ENCODE assay signal across 19 cellular contexts in genomic region chr17:51598824-51599223, GRCh38.
"Had no signal": no experiment of that assay in that cellular context is flagged by ENCODE, and none has a peak within 500 bp of the region (broad histone marks: within the 10 kb centered on the region; RNA-seq: fewer than 3 reads in every experiment).

No MANE protein-coding gene starts in this region.

- H3K4me1 ChIP-seq: colonic mucosa, foreskin keratinocyte, right atrium auricular region, stomach, transverse colon had no signal

- H3K4me2 ChIP-seq: hepatocyte had no signal

- H3K27ac ChIP-seq: colonic mucosa, foreskin keratinocyte, hepatocyte, ovary, right atrium auricular region, stomach, thoracic aorta, transverse colon had no signal

- H3K79me2 ChIP-seq: hepatocyte had no signal

- H3K27me3 ChIP-seq: colonic mucosa, foreskin keratinocyte, hepatocyte, ovary, right atrium auricular region, stomach, transverse colon had no signal

- H3K9me3 Mint-ChIP-seq: naive thymus-derived CD8-positive, alpha-beta T cell; neural crest cell had no signal

- H3K4me3 Mint-ChIP-seq: naive thymus-derived CD8-positive, alpha-beta T cell; neural crest cell had no signal

- H3K9me3 ChIP-seq: colonic mucosa, mucosa of descending colon, ovary, right atrium auricular region, stomach, thoracic aorta, transverse colon had no signal

- H3K4me3 ChIP-seq: colonic mucosa, hepatocyte, mucosa of descending colon, ovary, right atrium auricular region, stomach, thoracic aorta, transverse colon had no signal

- H3K36me3 Mint-ChIP-seq: naive thymus-derived CD8-positive, alpha-beta T cell had no signal

- H3K36me3 ChIP-seq: colonic mucosa, ovary, right atrium auricular region, stomach, thoracic aorta, transverse colon had no signal

- H3K4me1 Mint-ChIP-seq: naive thymus-derived CD8-positive, alpha-beta T cell had no signal

- H2AFZ ChIP-seq: hepatocyte had no signal

- DNase-seq: colonic mucosa; dermis blood vessel endothelial cell; erythroblast; foreskin keratinocyte; islet precursor cell; mammary epithelial cell; mucosa of descending colon; naive thymus-derived CD8-positive, alpha-beta T cell; ovary; small intestine; stimulated activated CD4-positive, alpha-beta T cell treated with anti-CD3 and anti-CD28 coated beads, Interleukin-12 subunit alpha, Interleukin-12 subunit beta, amount 100 ng/mL, for 4 hours; stimulated activated naive CD4-positive, alpha-beta T cell; stomach; substantia nigra; transverse colon had no signal
